Comparison of ENCODE assay signal across 8 cellular contexts in the genomic region with DNA sequence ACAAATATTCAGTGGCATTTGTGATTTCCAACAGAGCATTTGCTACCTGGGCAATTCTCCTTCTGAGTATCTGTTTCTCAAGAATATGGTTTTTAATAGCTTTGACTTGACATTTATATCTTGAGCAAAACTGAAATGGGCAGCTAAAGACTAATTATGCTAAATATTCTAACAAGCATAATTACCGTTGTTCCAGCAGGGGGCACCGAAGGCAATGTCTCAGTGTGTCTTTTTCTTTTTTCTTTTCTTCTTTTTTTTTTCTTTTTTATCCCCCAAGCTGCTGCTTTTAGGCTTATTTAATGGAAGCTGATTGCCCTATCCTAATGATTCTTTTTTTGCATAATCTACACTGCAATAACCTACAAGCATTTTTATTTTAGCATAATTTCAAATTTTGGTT.
DNase-seq lines count a peak whose midpoint lies in the region.

No MANE protein-coding gene starts in this region.

- no peaks in the 10 kb centered on the region for H3K4me1 Mint-ChIP-seq in CD8-positive, alpha-beta memory T cell

- in situ Hi-C loops in KBM-7 (cut with MboI; ENCODE audit: low pct_unique_long_range_greater_than_20kb, low sequenced_read_pairs): no loop called here

- no peak overlapping the region for H3K4me3 ChIP-seq in iPS DF 6.9 (ENCODE audit: low read length)
- H3K4me3 ChIP-seq in CD8-positive, alpha-beta memory T cell (ENCODE audit: low read length): no peak overlapping the region

- no peaks in the 10 kb centered on the region for H3K9me3 ChIP-seq in iPS DF 6.9 (ENCODE audit: control insufficient read depth, insufficient read depth, low read length)
- no peaks in the 10 kb centered on the region for H3K9me3 ChIP-seq in CD8-positive, alpha-beta memory T cell (ENCODE audit: low read length)

- CTCF ChIA-PET in CD8-positive, alpha-beta memory T cell (lab: Charles Lee): interaction anchor here (0.9 to 2.1 kb wide), 4 partner anchors 9 to 624 kb away, joined by 3 to 13 read pairs (median 3); no protein-coding TSS in a partner anchor

- no peak overlapping the region for H3K27ac Mint-ChIP-seq in CD8-positive, alpha-beta memory T cell

- peaks cover 2% of the 10 kb centered on the region; the same call in 1 of the 2 replicates for H3K4me1 ChIP-seq in iPS DF 6.9 (ENCODE audit: control insufficient read depth, insufficient read depth, low read length)
- H3K4me1 ChIP-seq in CD8-positive, alpha-beta memory T cell (ENCODE audit: insufficient read depth, low read length): no peaks in the 10 kb centered on the region

- H3K36me3 ChIP-seq in iPS DF 6.9 (ENCODE audit: control insufficient read depth, insufficient read depth, low read length): no peaks in the 10 kb centered on the region
- no peaks in the 10 kb centered on the region for H3K36me3 ChIP-seq in CD8-positive, alpha-beta memory T cell (ENCODE audit: insufficient read depth, low read length)

- DNase-seq in NCI-H345 (lab: John Stamatoyannopoulos, UW) (peak; percentile 16), NCI-H345 treated with DMSO at 0.1 percent for 48 hours (lab: John Stamatoyannopoulos, UW; ENCODE audit: unreplicated experiment) (no peak), KBM-7 (peak; percentile 40), iPS DF 6.9 (ENCODE audit: low read depth, low spot score) (peak; percentile 13), islet precursor cell (no peak), SHP77 (lab: John Stamatoyannopoulos, UW) (no peak)
- peak; percentile 23 to 34 for DNase-seq in activated CD4-positive, alpha-beta T cell treated with anti-CD3 and anti-CD28 coated beads, Interleukin-2, amount 50 U/mL, for 48 hours
- no peak for DNase-seq in CD8-positive, alpha-beta memory T cell

- no peaks in the 10 kb centered on the region for H3K36me3 Mint-ChIP-seq in CD8-positive, alpha-beta memory T cell

- POLR2A ChIA-PET in CD8-positive, alpha-beta memory T cell (lab: Charles Lee): no interaction called here

- no peak overlapping the region for H3K4me3 Mint-ChIP-seq in CD8-positive, alpha-beta memory T cell

- no peaks in the 10 kb centered on the region for H3K27me3 ChIP-seq in iPS DF 6.9 (ENCODE audit: control insufficient read depth, insufficient read depth, low read length)
- no peaks in the 10 kb centered on the region for H3K27me3 ChIP-seq in CD8-positive, alpha-beta memory T cell (ENCODE audit: insufficient read depth, low read length, poor library complexity, severe bottlenecking)

- H3K27me3 Mint-ChIP-seq in CD8-positive, alpha-beta memory T cell: peaks cover 6 to 16% of the 10 kb centered on the region in 2 donors

- no peak overlapping the region for H3K27ac ChIP-seq in iPS DF 6.9 (ENCODE audit: low read length)
- no peak overlapping the region for H3K27ac ChIP-seq in CD8-positive, alpha-beta memory T cell (ENCODE audit: low read depth, low read length)

- no peaks in the 10 kb centered on the region for H3K9me3 Mint-ChIP-seq in CD8-positive, alpha-beta memory T cell

- WGBS in iPS DF 6.9 (ENCODE audit: insufficient coverage, insufficient read length): no CpG with 5 or more reads among the region's 2 CpGs

Comparison
In these comparisons a context has a peak if more than half of its experiments do, and no peak if none do; other contexts are left out.
1. DNase-seq: peak in NCI-H345 (single experiment), KBM-7 (single experiment), activated CD4-positive, alpha-beta T cell treated with anti-CD3 and anti-CD28 coated beads, Interleukin-2, amount 50 U/mL, for 48 hours (2 of 2) and iPS DF 6.9 (single experiment); none in NCI-H345 treated with DMSO at 0.1 percent for 48 hours (single experiment), islet precursor cell (single experiment), CD8-positive, alpha-beta memory T cell (0 of 5) and SHP77 (0 of 2).